In genomic region chr1:55184859-55185258, GRCh38 we compare ENCODE assay signal across 25 cellular contexts.
"Had no signal": no experiment of that assay in that cellular context is flagged by ENCODE, and none has a peak within 500 bp of the region (broad histone marks: within the 10 kb centered on the region; RNA-seq: fewer than 3 reads in every experiment).

No MANE protein-coding gene starts in this region.

- H3K4me3 Mint-ChIP-seq: dendritic cell treated with granulocyte-macrophage colony-stimulating factor and Interleukin-4, amounts not matched to agents 40 ng/mL and 50 ng/mL, for 4 days; endodermal cell; mesothelial cell of epicardium; stimulated activated memory B cell treated with anti-CD40 and anti-IgM and Interleukin-4, amounts not matched to agents 10 μg/mL and 1 μg/mL and 100 μg/mL, for 72 hours had no signal

- DNase-seq: colonic mucosa; effector CD8-positive, alpha-beta T cell; endodermal cell; foreskin fibroblast; gastrocnemius medialis; head of caudate nucleus; kidney; mesenchymal stem cell; mucosa of descending colon; naive thymus-derived CD4-positive, alpha-beta T cell; occipital lobe; ovary; posterior cingulate gyrus; psoas muscle; right cardiac atrium; spleen; stimulated activated CD4-positive, alpha-beta T cell treated with anti-CD3 and anti-CD28 coated beads, Interleukin-4, amount 100 ng/mL, for 4 hours; stimulated activated naive CD8-positive, alpha-beta T cell treated with anti-CD3 and anti-CD28 coated beads, Interleukin-15, amount 100 ng/mL, for 72 hours; testis; upper lobe of left lung had no signal

- H3K27me3 Mint-ChIP-seq: dendritic cell treated with granulocyte-macrophage colony-stimulating factor and Interleukin-4, amounts not matched to agents 40 ng/mL and 50 ng/mL, for 4 days; naive thymus-derived CD4-positive, alpha-beta T cell; stimulated activated memory B cell treated with anti-CD40 and anti-IgM and Interleukin-4, amounts not matched to agents 10 μg/mL and 1 μg/mL and 100 μg/mL, for 72 hours; stimulated activated naive CD8-positive, alpha-beta T cell treated with anti-CD3 and anti-CD28 coated beads, Interleukin-15, amount 100 ng/mL, for 72 hours had no signal

- H3K27ac Mint-ChIP-seq: dendritic cell treated with granulocyte-macrophage colony-stimulating factor and Interleukin-4, amounts not matched to agents 40 ng/mL and 50 ng/mL, for 4 days; endodermal cell; mesothelial cell of epicardium; naive thymus-derived CD4-positive, alpha-beta T cell; stimulated activated memory B cell treated with anti-CD40 and anti-IgM and Interleukin-4, amounts not matched to agents 10 μg/mL and 1 μg/mL and 100 μg/mL, for 72 hours had no signal

- ATAC-seq: esophagus mucosa; gastrocnemius medialis; left lobe of liver; mucosa of descending colon; naive thymus-derived CD4-positive, alpha-beta T cell; psoas muscle; right cardiac atrium; stimulated activated memory B cell treated with anti-CD40 and anti-IgM and Interleukin-4, amounts not matched to agents 10 μg/mL and 1 μg/mL and 100 μg/mL, for 72 hours; stimulated activated naive CD8-positive, alpha-beta T cell treated with anti-CD3 and anti-CD28 coated beads, Interleukin-15, amount 100 ng/mL, for 72 hours had no signal

- H3K4me1 Mint-ChIP-seq: mesothelial cell of epicardium had no signal
